15 cellular contexts compared by ENCODE assay signal in the genomic region with DNA sequence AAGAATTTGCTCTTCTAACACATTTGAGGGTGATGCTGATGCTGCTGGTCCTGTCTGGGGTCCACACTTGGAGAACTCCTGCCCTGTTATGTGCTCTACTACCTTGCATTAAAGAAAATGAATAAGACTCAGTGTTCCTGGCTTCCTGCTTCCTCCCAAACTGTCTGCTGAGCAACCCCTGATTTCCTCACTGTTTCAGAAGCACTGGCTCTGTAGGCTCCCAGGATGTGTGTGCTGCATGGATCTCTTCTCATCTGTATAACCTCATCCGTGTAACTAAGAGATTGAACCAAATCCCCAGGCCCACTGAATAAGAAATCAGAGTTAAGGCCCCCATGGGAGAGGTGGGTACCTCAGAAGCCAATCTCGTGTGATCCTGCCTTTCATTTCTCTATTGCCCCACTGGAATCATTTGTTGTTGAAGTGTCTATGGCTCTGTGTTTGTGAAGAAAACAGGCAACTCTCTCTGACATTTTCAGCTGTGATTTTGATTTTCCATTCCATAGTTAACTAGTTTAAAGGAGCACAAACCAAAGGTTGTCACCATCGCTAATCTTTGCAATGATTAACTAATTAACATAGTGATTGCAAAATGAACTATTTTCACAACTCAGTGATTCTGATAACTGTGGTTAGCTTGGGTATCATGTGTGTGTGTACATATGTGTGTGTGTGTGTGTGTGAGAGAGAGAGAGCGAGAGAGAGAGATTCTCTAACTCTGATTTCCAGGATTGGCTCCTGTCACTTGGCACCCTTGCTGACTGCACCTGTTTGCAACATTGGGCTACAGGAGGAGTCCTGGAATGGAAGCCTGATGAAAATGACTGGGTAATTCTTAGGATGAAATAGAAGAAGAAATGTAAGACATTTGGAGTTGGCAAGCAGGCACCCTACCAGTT.
DNase-seq lines count a peak whose midpoint lies in the region; ATAC-seq, FAIRE-seq and TF ChIP-seq lines count a peak whose summit lies in the region.
"Had no signal": no experiment of that assay in that cellular context is flagged by ENCODE, and none has a peak within 500 bp of the region (broad histone marks: within the 10 kb centered on the region; RNA-seq: fewer than 3 reads in every experiment).

No MANE protein-coding gene starts in this region.

- TF ChIP-seq POLR2A in IMR-90 (IDR thresholded peaks at IDR 0.05; ENCODE audit: low read depth, low read length) = no peak

- WGBS in IMR-90 (ENCODE audit: extremely low coverage in 2 of 2, insufficient read length in 1 of 2), 2 experiments = no CpG with 5 or more reads among the region's 4 CpGs

- H4K5ac ChIP-seq in IMR-90 (ENCODE audit: low read depth, low read length) = peak overlapping the region; percentile 48; the same call in 1 of the 2 replicates

- no peak for TF ChIP-seq RAD21 in IMR-90 (IDR thresholded peaks at IDR 0.05; ENCODE audit: low read length)

- in situ Hi-C loops in IMR-90 (cut with MboI; ENCODE audit: low sequenced_read_pairs) = no loop called here

- H3K14ac ChIP-seq in IMR-90 (replicated peaks; ENCODE audit: low read depth, low read length) = peak overlapping the region; percentile 26

- H2AK9ac ChIP-seq in IMR-90 (replicated peaks; ENCODE audit: low read depth, low read length, poor library complexity) = no peak overlapping the region

- H3K79me1 ChIP-seq in IMR-90 (ENCODE audit: low read depth in 1 of 2, low read length in 2 of 2) = no peaks in the 10 kb centered on the region

- H4K20me1 ChIP-seq in IMR-90 (ENCODE audit: insufficient read depth, low read length) (no peaks in the 10 kb centered on the region), keratinocyte (ENCODE audit: control insufficient read depth, extremely low read depth, insufficient read depth, low read length) (no peaks in the 10 kb centered on the region)

- POLR2A ChIA-PET in IMR-90 (lab: Charles Lee; ENCODE audit: unreplicated experiment) = no interaction called here

- peak overlapping the region; percentile 81 for H4K91ac ChIP-seq in IMR-90 (ENCODE audit: insufficient read depth, low read depth, low read length)

- H3K23ac ChIP-seq in IMR-90 (ENCODE audit: low read depth, low read length) = peak overlapping the region; percentile 44; the same call in 1 of the 2 replicates

- DNase-seq in AG10803 (ENCODE audit: low read depth) (peak; percentile 11), IMR-90 (no peak), keratinocyte (ENCODE audit: low read depth, low spot score) (no peak), NCI-H82 (lab: John Stamatoyannopoulos, UW) (no peak)
- no peak for DNase-seq in activated CD8-positive, alpha-beta memory T cell treated with anti-CD3 and anti-CD28 coated beads for 24 hours
- DNase-seq: CD4-positive, alpha-beta T cell; Kasumi-1; NCI-H1930; NCI-H2171 treated with DMSO at 0.1 percent for 48 hours; NCI-H510A; SIG-M5 had no signal

- peak overlapping the region in 1 of 2 experiments; percentile 26; a peak in 2 of 4 replicates for H4K8ac ChIP-seq in IMR-90 (ENCODE audit: low read depth in 2 of 2, low read length in 2 of 2)

- ATAC-seq in IMR-90 (ENCODE audit: low read depth) (peak; percentile 33), HG03457 (IDR thresholded peaks at IDR 0.05; ENCODE audit: unreplicated experiment) (no peak), HG03097 (IDR thresholded peaks at IDR 0.05; ENCODE audit: low FRiP score, unreplicated experiment) (no peak)

- FAIRE-seq in keratinocyte (lab: Jason Lieb, UNC) = peak; percentile 39
- FAIRE-seq: H1 had no signal

- peak overlapping the region; percentile 85 for H2BK120ac ChIP-seq in IMR-90 (ENCODE audit: low read depth, low read length)

- H2BK5ac ChIP-seq in IMR-90 (ENCODE audit: low read depth, low read length, poor library complexity, severe bottlenecking) = peak overlapping the region; percentile 29

- H2BK20ac ChIP-seq in IMR-90 (ENCODE audit: low read depth, low read length) = peak overlapping the region; percentile 75

- H2AFZ ChIP-seq in IMR-90 (replicated peaks; ENCODE audit: low read length, poor library complexity) (no peak overlapping the region), keratinocyte (ENCODE audit: control insufficient read depth, low read length) (no peak overlapping the region), parathyroid adenoma (peak overlapping the region; percentile 43)

- CTCF ChIA-PET in IMR-90 (lab: Yijun Ruan, JAX) = no interaction called here

- peak overlapping the region; percentile 75 for H3K18ac ChIP-seq in IMR-90 (ENCODE audit: low read depth, low read length)

- TF ChIP-seq CTCF in AG10803 (conservative IDR thresholded peaks at IDR 0.05; ENCODE audit: low read length) (no peak), IMR-90 (conservative IDR thresholded peaks at IDR 0.05; ENCODE audit: low read depth, low read length) (no peak), keratinocyte (optimal IDR thresholded peaks at IDR 0.05 in 1 of 3, IDR thresholded peaks at IDR 0.05 in 1 of 3, conservative IDR thresholded peaks at IDR 0.05 in 1 of 3; ENCODE audit: extremely low read depth in 1 of 3, insufficient read depth in 2 of 3, low read length in 3 of 3) (no peak), parathyroid adenoma (IDR thresholded peaks at IDR 0.05) (no peak)

- H3K56ac ChIP-seq in IMR-90 (ENCODE audit: extremely low read depth, insufficient read depth, low read length) = no peak overlapping the region

- H3K27me3 ChIP-seq in IMR-90 (ENCODE audit: control insufficient read depth, insufficient read depth, low read length) (no peaks in the 10 kb centered on the region), keratinocyte (ENCODE audit: control insufficient read depth, extremely low read depth, insufficient read depth, low read length) (no peaks in the 10 kb centered on the region), parathyroid adenoma (ENCODE audit: control insufficient read depth, insufficient read depth, low read length) (no peaks in the 10 kb centered on the region)

- H3K4me2 ChIP-seq in IMR-90 (ENCODE audit: low read depth, low read length) (no peak overlapping the region), keratinocyte (ENCODE audit: control insufficient read depth, extremely low read depth, insufficient read depth, low read depth, low read length) (no peak overlapping the region), parathyroid adenoma (ENCODE audit: low read length) (no peak overlapping the region)

- intact Hi-C loops in IMR-90 (cut with micrococcal nuclease) = no loop called here

- H3K79me2 ChIP-seq in keratinocyte (ENCODE audit: control insufficient read depth, insufficient read depth, low read length) = no peaks in the 10 kb centered on the region
- H3K79me2 ChIP-seq in parathyroid adenoma = no peaks in the 10 kb centered on the region

- H3K9me1 ChIP-seq in IMR-90 (ENCODE audit: insufficient read depth, low read length) (peaks cover 8% of the 10 kb centered on the region), keratinocyte (ENCODE audit: control insufficient read depth, extremely low read depth, insufficient read depth, low read length) (no peaks in the 10 kb centered on the region)

- peak overlapping the region; percentile 49; the same call in 2 of the 3 replicates for H2BK15ac ChIP-seq in IMR-90 (ENCODE audit: low read depth, low read length)

- H3K4ac ChIP-seq in IMR-90 (ENCODE audit: low read depth, low read length) = peak overlapping the region; percentile 73

- H3K4me1 ChIP-seq in IMR-90 (ENCODE audit: control insufficient read depth, insufficient read depth, low read length) (peaks cover 15% of the 10 kb centered on the region), keratinocyte (ENCODE audit: control insufficient read depth, extremely low read depth, insufficient read depth, low read length) (no peaks in the 10 kb centered on the region), parathyroid adenoma (peaks cover 9% of the 10 kb centered on the region)

- no peaks in the 10 kb centered on the region for H3K36me3 ChIP-seq in IMR-90 (ENCODE audit: control insufficient read depth, insufficient read depth, low read length)
- H3K36me3 ChIP-seq in keratinocyte (ENCODE audit: control insufficient read depth in 2 of 2, extremely low read depth in 1 of 2, insufficient read depth in 2 of 2, low read length in 2 of 2) = no peaks in the 10 kb centered on the region
- H3K36me3 ChIP-seq in parathyroid adenoma (ENCODE audit: control insufficient read depth, insufficient read depth, low read length) = no peaks in the 10 kb centered on the region

- no TSS peak for BruUV-seq in IMR-90 (replicated peaks; lab: Mats Ljungman, UMichigan)

- H2AK5ac ChIP-seq in IMR-90 (ENCODE audit: low read depth, low read length) = peak overlapping the region; percentile 61

- peak overlapping the region; percentile 13 for H3K27ac ChIP-seq in IMR-90 (ENCODE audit: insufficient read depth, low read length)
- no peak overlapping the region for H3K27ac ChIP-seq in keratinocyte (ENCODE audit: control insufficient read depth, insufficient read depth, low read length)
- H3K27ac ChIP-seq in parathyroid adenoma = no peak overlapping the region

- H3K4me3 ChIP-seq in AG10803 (ENCODE audit: low read length) (no peak overlapping the region), IMR-90 (ENCODE audit: insufficient read depth, low read depth, low read length) (no peak overlapping the region), keratinocyte (ENCODE audit: control insufficient read depth in 2 of 3, extremely low read depth in 1 of 3, insufficient read depth in 2 of 3, low read depth in 1 of 3, low read length in 3 of 3) (no peak overlapping the region), parathyroid adenoma (ENCODE audit: low read depth, low read length) (no peak overlapping the region)

- dilution Hi-C loops in IMR-90 (cut with HindIII; ENCODE audit: low sequenced_read_pairs, unreplicated experiment) = no loop called here
- dilution Hi-C loops in keratinocyte (cut with MboI; ENCODE audit: extremely low pct_ligation_motif_present, low sequenced_read_pairs) = no loop called here

- H3K9ac ChIP-seq in IMR-90 (ENCODE audit: low read depth, low read length) (no peak overlapping the region), keratinocyte (ENCODE audit: control insufficient read depth, extremely low read depth, insufficient read depth, low read length) (no peak overlapping the region), parathyroid adenoma (no peak overlapping the region)

- H3K9me3 ChIP-seq in IMR-90 (ENCODE audit: control insufficient read depth, insufficient read depth, low read length) = no peaks in the 10 kb centered on the region
- no peaks in the 10 kb centered on the region for H3K9me3 ChIP-seq in keratinocyte (ENCODE audit: control insufficient read depth, low read depth, low read length)
- no peaks in the 10 kb centered on the region for H3K9me3 ChIP-seq in parathyroid adenoma (ENCODE audit: control insufficient read depth, low read length)

TF ChIP-seq in IMR-90, 13 proteins besides CTCF, POLR2A, EP300 and RAD21 (continues in another document):
- TF ChIP-seq, protein P1, sequence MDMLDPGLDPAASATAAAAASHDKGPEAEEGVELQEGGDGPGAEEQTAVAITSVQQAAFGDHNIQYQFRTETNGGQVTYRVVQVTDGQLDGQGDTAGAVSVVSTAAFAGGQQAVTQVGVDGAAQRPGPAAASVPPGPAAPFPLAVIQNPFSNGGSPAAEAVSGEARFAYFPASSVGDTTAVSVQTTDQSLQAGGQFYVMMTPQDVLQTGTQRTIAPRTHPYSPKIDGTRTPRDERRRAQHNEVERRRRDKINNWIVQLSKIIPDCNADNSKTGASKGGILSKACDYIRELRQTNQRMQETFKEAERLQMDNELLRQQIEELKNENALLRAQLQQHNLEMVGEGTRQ (IDR thresholded peaks at IDR 0.05; ENCODE audit: low read depth, low read length) = no peak
- no peak for TF ChIP-seq MAZ (IDR thresholded peaks at IDR 0.05; ENCODE audit: borderline replicate concordance, low read depth, low read length)
